8 cellular contexts compared by ENCODE assay signal in the genomic region with DNA sequence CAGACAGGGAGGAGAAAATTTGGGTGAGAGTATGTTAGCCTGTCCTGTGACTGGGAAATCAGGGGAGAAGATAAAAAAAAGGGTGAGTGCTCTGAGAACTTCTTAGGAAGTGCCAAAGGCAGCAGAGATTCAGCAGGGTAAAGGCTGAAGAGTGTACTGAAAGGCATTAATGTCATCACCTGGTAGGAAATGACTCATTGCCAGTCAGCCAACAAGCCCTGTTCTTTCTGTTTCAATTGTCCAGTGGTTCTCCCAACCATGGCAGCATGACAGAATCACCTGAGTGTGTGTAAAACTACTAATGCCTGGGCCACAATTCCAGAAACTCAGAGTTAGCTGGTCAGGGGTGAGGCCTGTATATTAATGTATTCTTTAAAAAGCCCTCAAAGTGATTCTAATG.
DNase-seq lines count a peak whose midpoint lies in the region; ATAC-seq lines count a peak whose summit lies in the region.

No MANE protein-coding gene starts in this region.

- H3K4me1 Mint-ChIP-seq in activated T-cell treated with anti-CD3 and anti-CD28 coated beads, Interleukin-2, amount 50 U/mL, for 72 hours (ENCODE audit: low read depth): peaks cover 5% of the 10 kb centered on the region
- peaks cover 3% of the 10 kb centered on the region for H3K4me1 Mint-ChIP-seq in activated CD8-positive, alpha-beta T cell treated with anti-CD3 and anti-CD28 coated beads, Interleukin-2, amount 10 ng/mL, durations not matched to agents 7 days and 5 days (ENCODE audit: low read depth)
- H3K4me1 Mint-ChIP-seq in stimulated activated naive B cell treated with anti-CD40 and anti-IgM and Interleukin-4, amounts not matched to agents 10 μg/mL and 1 μg/mL and 100 μg/mL, for 72 hours: peaks cover 5 to 6% of the 10 kb centered on the region in 2 donors

- POLR2A ChIA-PET in activated CD8-positive, alpha-beta T cell treated with anti-CD3 and anti-CD28 coated beads, Interleukin-2, amount 10 ng/mL, durations not matched to agents 7 days and 5 days (lab: Charles Lee): interaction anchor here (0.7 kb wide), 1 partner anchor 428 kb away, joined by 3 read pairs; no protein-coding TSS in a partner anchor

- H3K36me3 Mint-ChIP-seq in activated T-cell treated with anti-CD3 and anti-CD28 coated beads, Interleukin-2, amount 50 U/mL, for 72 hours (ENCODE audit: insufficient read depth in 2 of 2): peaks cover 5 to 8% of the 10 kb centered on the region in 2 donors
- peaks cover 27% of the 10 kb centered on the region for H3K36me3 Mint-ChIP-seq in activated CD8-positive, alpha-beta T cell treated with anti-CD3 and anti-CD28 coated beads, Interleukin-2, amount 10 ng/mL, durations not matched to agents 7 days and 5 days (ENCODE audit: low read depth)
- peaks cover 3 to 13% of the 10 kb centered on the region in 2 donors for H3K36me3 Mint-ChIP-seq in stimulated activated naive B cell treated with anti-CD40 and anti-IgM and Interleukin-4, amounts not matched to agents 10 μg/mL and 1 μg/mL and 100 μg/mL, for 72 hours

- no peaks in the 10 kb centered on the region for H3K9me3 Mint-ChIP-seq in activated T-cell treated with anti-CD3 and anti-CD28 coated beads, Interleukin-2, amount 50 U/mL, for 72 hours
- no peaks in the 10 kb centered on the region for H3K9me3 Mint-ChIP-seq in activated CD8-positive, alpha-beta T cell treated with anti-CD3 and anti-CD28 coated beads, Interleukin-2, amount 10 ng/mL, durations not matched to agents 7 days and 5 days (ENCODE audit: insufficient read depth)
- H3K9me3 Mint-ChIP-seq in stimulated activated naive B cell treated with anti-CD40 and anti-IgM and Interleukin-4, amounts not matched to agents 10 μg/mL and 1 μg/mL and 100 μg/mL, for 72 hours: no peaks in the 10 kb centered on the region

- no peak overlapping the region for H3K4me3 Mint-ChIP-seq in activated T-cell treated with anti-CD3 and anti-CD28 coated beads, Interleukin-2, amount 50 U/mL, for 72 hours
- H3K4me3 Mint-ChIP-seq in activated CD8-positive, alpha-beta T cell treated with anti-CD3 and anti-CD28 coated beads, Interleukin-2, amount 10 ng/mL, durations not matched to agents 7 days and 5 days: no peak overlapping the region
- H3K4me3 Mint-ChIP-seq in stimulated activated naive B cell treated with anti-CD40 and anti-IgM and Interleukin-4, amounts not matched to agents 10 μg/mL and 1 μg/mL and 100 μg/mL, for 72 hours: no peak overlapping the region

- peak overlapping the region; percentile 2 for H3K27ac Mint-ChIP-seq in activated T-cell treated with anti-CD3 and anti-CD28 coated beads, Interleukin-2, amount 50 U/mL, for 72 hours
- peak overlapping the region; percentile 40 for H3K27ac Mint-ChIP-seq in activated CD8-positive, alpha-beta T cell treated with anti-CD3 and anti-CD28 coated beads, Interleukin-2, amount 10 ng/mL, durations not matched to agents 7 days and 5 days
- no peak overlapping the region for H3K27ac Mint-ChIP-seq in stimulated activated naive B cell treated with anti-CD40 and anti-IgM and Interleukin-4, amounts not matched to agents 10 μg/mL and 1 μg/mL and 100 μg/mL, for 72 hours

- CTCF ChIA-PET in activated CD8-positive, alpha-beta T cell treated with anti-CD3 and anti-CD28 coated beads, Interleukin-2, amount 10 ng/mL, durations not matched to agents 7 days and 5 days (lab: Charles Lee): interaction anchor here (0.9 kb wide), 1 partner anchor 11 kb away, joined by 3 read pairs; no protein-coding TSS in a partner anchor

- intact Hi-C loops in left ventricle myocardium superior (cut with micrococcal nuclease): no loop called here

- H3K27me3 Mint-ChIP-seq in activated T-cell treated with anti-CD3 and anti-CD28 coated beads, Interleukin-2, amount 50 U/mL, for 72 hours (ENCODE audit: low read depth): no peaks in the 10 kb centered on the region
- no peaks in the 10 kb centered on the region for H3K27me3 Mint-ChIP-seq in activated CD8-positive, alpha-beta T cell treated with anti-CD3 and anti-CD28 coated beads, Interleukin-2, amount 10 ng/mL, durations not matched to agents 7 days and 5 days (ENCODE audit: low read depth)
- H3K27me3 Mint-ChIP-seq in stimulated activated naive B cell treated with anti-CD40 and anti-IgM and Interleukin-4, amounts not matched to agents 10 μg/mL and 1 μg/mL and 100 μg/mL, for 72 hours: no peaks in the 10 kb centered on the region

- no peak for DNase-seq in activated T-cell treated with anti-CD3 and anti-CD28 coated beads, Interleukin-2, amount 50 U/mL, for 72 hours
- no peak for DNase-seq in activated T-cell treated with anti-CD3 and anti-CD28 coated beads, Interleukin-2, amount 50 U/mL, for 1 hour
- peak; percentile 34 for DNase-seq in activated CD8-positive, alpha-beta T cell treated with anti-CD3 and anti-CD28 coated beads, Interleukin-2, amount 10 ng/mL, durations not matched to agents 7 days and 5 days
- no peak for DNase-seq in stimulated activated naive B cell treated with anti-CD40 and anti-IgM and Interleukin-4, amounts not matched to agents 10 μg/mL and 1 μg/mL and 100 μg/mL, for 72 hours
- no peak for DNase-seq in OCI-M2 (lab: John Stamatoyannopoulos, UW; ENCODE audit: unreplicated experiment)
- DNase-seq in activated T-cell treated with anti-CD3 and anti-CD28 coated beads for 4 hours: no peak
- no peak for DNase-seq in left ventricle myocardium superior

- peak in 1 of 2 donors; percentile 60 for ATAC-seq in activated T-cell treated with anti-CD3 and anti-CD28 coated beads, Interleukin-2, amount 50 U/mL, for 72 hours (replicated peaks in 1 of 2)
- ATAC-seq in HG03045 (IDR thresholded peaks at IDR 0.05; ENCODE audit: unreplicated experiment) (peak; percentile 95), left ventricle myocardium superior (no peak)
- peak; percentile 86 for ATAC-seq in activated CD8-positive, alpha-beta T cell treated with anti-CD3 and anti-CD28 coated beads, Interleukin-2, amount 10 ng/mL, durations not matched to agents 7 days and 5 days
- peak; percentile 75 to 87 for ATAC-seq in stimulated activated naive B cell treated with anti-CD40 and anti-IgM and Interleukin-4, amounts not matched to agents 10 μg/mL and 1 μg/mL and 100 μg/mL, for 72 hours (replicated peaks)
